26 cellular contexts compared by ENCODE assay signal in the genomic region with DNA sequence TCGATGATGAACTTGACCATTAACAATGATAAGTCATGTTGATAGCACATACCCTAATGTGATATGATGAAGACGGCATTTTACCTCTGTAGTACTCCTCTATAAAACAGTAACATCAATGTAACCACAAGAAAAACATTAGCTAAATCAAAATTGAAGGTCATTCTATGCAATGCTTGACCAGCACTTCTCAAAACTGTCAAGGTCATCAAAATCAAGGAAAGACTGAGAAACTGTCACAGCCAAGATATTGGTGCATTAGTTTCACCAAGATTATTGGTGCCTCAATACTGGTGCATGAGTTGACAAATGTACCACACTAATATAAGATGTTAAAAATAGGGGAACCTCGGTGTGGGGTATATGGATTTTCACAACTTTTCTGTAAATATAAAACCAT.
DNase-seq lines count a peak whose midpoint lies in the region; ATAC-seq, FAIRE-seq and TF ChIP-seq lines count a peak whose summit lies in the region.
"Had no signal": no experiment of that assay in that cellular context is flagged by ENCODE, and none has a peak within 500 bp of the region (broad histone marks: within the 10 kb centered on the region; RNA-seq: fewer than 3 reads in every experiment).

No MANE protein-coding gene starts in this region.

- dilution Hi-C loops in IMR-90 (cut with HindIII; ENCODE audit: low sequenced_read_pairs, unreplicated experiment): no loop called here

- H3K4me3 ChIP-seq in A549 (no peak overlapping the region), IMR-90 (ENCODE audit: insufficient read depth, low read depth, low read length) (no peak overlapping the region)
- H3K4me3 ChIP-seq: BLaER1 treated with 17β-estradiol and CSF1 and Interleukin-3, amounts not matched to agents 10 nM and 100 nM; GM12878 had no signal

- H3K23ac ChIP-seq in IMR-90 (ENCODE audit: low read depth, low read length): no peak overlapping the region

- H3K27ac ChIP-seq in A549 (no peak overlapping the region), IMR-90 (ENCODE audit: insufficient read depth, low read length) (no peak overlapping the region)
- H3K27ac ChIP-seq: BLaER1 treated with 17β-estradiol and CSF1 and Interleukin-3, amounts not matched to agents 10 nM and 100 nM; C4-2B had no signal

- TF ChIP-seq EP300 in A549 (IDR thresholded peaks at IDR 0.05): no peak

- H3K27me3 ChIP-seq in IMR-90 (ENCODE audit: control insufficient read depth, insufficient read depth, low read length): no peaks in the 10 kb centered on the region
- H3K27me3 ChIP-seq: BLaER1 treated with 17β-estradiol and CSF1 and Interleukin-3, amounts not matched to agents 10 nM and 100 nM had no signal

- no peaks in the 10 kb centered on the region for H3K36me3 ChIP-seq in IMR-90 (ENCODE audit: control insufficient read depth, insufficient read depth, low read length)
- H3K36me3 ChIP-seq: BLaER1 treated with 17β-estradiol and CSF1 and Interleukin-3, amounts not matched to agents 10 nM and 100 nM had no signal

- no peak overlapping the region for H4K8ac ChIP-seq in IMR-90 (ENCODE audit: low read depth in 2 of 2, low read length in 2 of 2)

- TF ChIP-seq POLR2A in A549 (IDR thresholded peaks at IDR 0.05; ENCODE audit: low read length): no peak
- TF ChIP-seq POLR2A in IMR-90 (IDR thresholded peaks at IDR 0.05; ENCODE audit: low read depth, low read length): no peak

- no peak overlapping the region for H2BK120ac ChIP-seq in IMR-90 (ENCODE audit: low read depth, low read length)

- no peak overlapping the region for H2AK5ac ChIP-seq in IMR-90 (ENCODE audit: low read depth, low read length)

- H3K27me3 Mint-ChIP-seq in activated CD8-positive, alpha-beta memory T cell treated with anti-CD3 and anti-CD28 coated beads, Interleukin-2, amount 10 ng/mL, durations not matched to agents 7 days and 5 days: no peaks in the 10 kb centered on the region
- H3K27me3 Mint-ChIP-seq: B cell; CD4-positive, alpha-beta T cell had no signal

- H3K9ac ChIP-seq in IMR-90 (ENCODE audit: low read depth, low read length): no peak overlapping the region
- H3K9ac ChIP-seq: BLaER1 treated with 17β-estradiol and CSF1 and Interleukin-3, amounts not matched to agents 10 nM and 100 nM had no signal

- no peaks in the 10 kb centered on the region for H3K4me1 ChIP-seq in A549
- no peaks in the 10 kb centered on the region for H3K4me1 ChIP-seq in IMR-90 (ENCODE audit: control insufficient read depth, insufficient read depth, low read length)
- H3K4me1 ChIP-seq: BLaER1 treated with 17β-estradiol and CSF1 and Interleukin-3, amounts not matched to agents 10 nM and 100 nM; Caco-2 had no signal

- no peak overlapping the region for H3K18ac ChIP-seq in IMR-90 (ENCODE audit: low read depth, low read length)

- DNase-seq in A549 (ENCODE audit: low read depth in 1 of 2, low spot score in 1 of 2): no peak
- no peak for DNase-seq in D721Med (ENCODE audit: insufficient read length, low spot score)
- DNase-seq in IMR-90: no peak
- no peak for DNase-seq in T-helper 2 cell
- no peak for DNase-seq in activated CD8-positive, alpha-beta memory T cell treated with anti-CD3 and anti-CD28 coated beads, Interleukin-2, amount 10 ng/mL, durations not matched to agents 7 days and 5 days
- DNase-seq: 8988T; AML-193; Caco-2; Calu3; CD4-positive, alpha-beta T cell; CD8-positive, alpha-beta T cell; DMS 273 treated with DMSO at 0.1 percent for 48 hours; DMS153; DMS53; DMS79; DND-41; EL; GDM1 had no signal

- H2AFZ ChIP-seq in IMR-90 (replicated peaks; ENCODE audit: low read length, poor library complexity): no peak overlapping the region

- ATAC-seq in A549: no peak
- no peak for ATAC-seq in IMR-90 (ENCODE audit: low read depth)
- ATAC-seq in GM19397 (IDR thresholded peaks at IDR 0.05; ENCODE audit: unreplicated experiment): no peak
- ATAC-seq in activated CD8-positive, alpha-beta memory T cell treated with anti-CD3 and anti-CD28 coated beads, Interleukin-2, amount 10 ng/mL, durations not matched to agents 7 days and 5 days: no peak
- ATAC-seq: CD8-positive, alpha-beta T cell; GM12878 had no signal

- no peak overlapping the region for H3K4me3 Mint-ChIP-seq in activated CD8-positive, alpha-beta memory T cell treated with anti-CD3 and anti-CD28 coated beads, Interleukin-2, amount 10 ng/mL, durations not matched to agents 7 days and 5 days
- H3K4me3 Mint-ChIP-seq: B cell; CD4-positive, alpha-beta T cell; CD8-positive, alpha-beta T cell had no signal

- H4K20me1 ChIP-seq in IMR-90 (ENCODE audit: insufficient read depth, low read length): no peaks in the 10 kb centered on the region
- H4K20me1 ChIP-seq: BLaER1 treated with 17β-estradiol and CSF1 and Interleukin-3, amounts not matched to agents 10 nM and 100 nM had no signal

- POLR2A ChIA-PET in A549 (lab: Yijun Ruan, JAX) (no interaction called here), IMR-90 (lab: Charles Lee; ENCODE audit: unreplicated experiment) (no interaction called here)

- H3K36me3 Mint-ChIP-seq in activated CD8-positive, alpha-beta memory T cell treated with anti-CD3 and anti-CD28 coated beads, Interleukin-2, amount 10 ng/mL, durations not matched to agents 7 days and 5 days: no peaks in the 10 kb centered on the region
- H3K36me3 Mint-ChIP-seq: CD8-positive, alpha-beta T cell had no signal

- H3K9me1 ChIP-seq in IMR-90 (ENCODE audit: insufficient read depth, low read length): no peaks in the 10 kb centered on the region

- no peak overlapping the region for H2BK5ac ChIP-seq in IMR-90 (ENCODE audit: low read depth, low read length, poor library complexity, severe bottlenecking)

- CTCF ChIA-PET in A549 (lab: Yijun Ruan, JAX): no interaction called here
- CTCF ChIA-PET in IMR-90 (lab: Yijun Ruan, JAX): no interaction called here
- CTCF ChIA-PET in activated CD8-positive, alpha-beta memory T cell treated with anti-CD3 and anti-CD28 coated beads, Interleukin-2, amount 10 ng/mL, durations not matched to agents 7 days and 5 days (lab: Charles Lee): no interaction called here

- FAIRE-seq in A549 (lab: Jason Lieb, UNC) (no peak), D721Med (lab: Jason Lieb, UNC) (peak; percentile 58)
- FAIRE-seq: A204.1, GM12878, GM12892, GM18507 had no signal

- no peak overlapping the region for H4K91ac ChIP-seq in IMR-90 (ENCODE audit: insufficient read depth, low read depth, low read length)

- H3K79me1 ChIP-seq in IMR-90 (ENCODE audit: low read depth in 1 of 2, low read length in 2 of 2): no peaks in the 10 kb centered on the region

- no peak overlapping the region for H2AK9ac ChIP-seq in IMR-90 (replicated peaks; ENCODE audit: low read depth, low read length, poor library complexity)

- H3K4me2 ChIP-seq in A549 (no peak overlapping the region), IMR-90 (ENCODE audit: low read depth, low read length) (no peak overlapping the region)
- H3K4me2 ChIP-seq: BLaER1 treated with 17β-estradiol and CSF1 and Interleukin-3, amounts not matched to agents 10 nM and 100 nM had no signal

- in situ Hi-C loops in IMR-90 (cut with MboI; ENCODE audit: low sequenced_read_pairs): no loop called here

- peaks cover 3% of the 10 kb centered on the region for H3K9me3 Mint-ChIP-seq in activated CD8-positive, alpha-beta memory T cell treated with anti-CD3 and anti-CD28 coated beads, Interleukin-2, amount 10 ng/mL, durations not matched to agents 7 days and 5 days (ENCODE audit: low read depth)

- H3K9me3 ChIP-seq in A549 (no peaks in the 10 kb centered on the region; the same call in 2 of the 3 replicates), IMR-90 (ENCODE audit: control insufficient read depth, insufficient read depth, low read length) (peaks cover 3% of the 10 kb centered on the region; the same call in 1 of the 2 replicates)
- H3K9me3 ChIP-seq: BLaER1 treated with 17β-estradiol and CSF1 and Interleukin-3, amounts not matched to agents 10 nM and 100 nM; Caco-2 had no signal

- no peak overlapping the region for H3K4ac ChIP-seq in IMR-90 (ENCODE audit: low read depth, low read length)

- H3K56ac ChIP-seq in IMR-90 (ENCODE audit: extremely low read depth, insufficient read depth, low read length): no peak overlapping the region

- TF ChIP-seq CTCF in A549 (IDR thresholded peaks at IDR 0.05): no peak
- no peak for TF ChIP-seq CTCF in D721Med (IDR thresholded peaks at IDR 0.05; ENCODE audit: insufficient read depth, missing control alignments)
- TF ChIP-seq CTCF in IMR-90 (conservative IDR thresholded peaks at IDR 0.05; ENCODE audit: low read depth, low read length): no peak

- H2BK20ac ChIP-seq in IMR-90 (ENCODE audit: low read depth, low read length): no peak overlapping the region

- intact Hi-C loops in IMR-90 (cut with micrococcal nuclease): no loop called here

- H3K14ac ChIP-seq in IMR-90 (replicated peaks; ENCODE audit: low read depth, low read length): no peak overlapping the region

- H3K4me1 Mint-ChIP-seq in activated CD8-positive, alpha-beta memory T cell treated with anti-CD3 and anti-CD28 coated beads, Interleukin-2, amount 10 ng/mL, durations not matched to agents 7 days and 5 days: no peaks in the 10 kb centered on the region
- H3K4me1 Mint-ChIP-seq: B cell had no signal

- BruUV-seq in IMR-90 (replicated peaks; lab: Mats Ljungman, UMichigan): no TSS peak

- H2BK15ac ChIP-seq in IMR-90 (ENCODE audit: low read depth, low read length): no peak overlapping the region

- no peak for TF ChIP-seq RAD21 in A549 (conservative IDR thresholded peaks at IDR 0.05 in 1 of 2, IDR thresholded peaks at IDR 0.05 in 1 of 2)
- no peak for TF ChIP-seq RAD21 in IMR-90 (IDR thresholded peaks at IDR 0.05; ENCODE audit: low read length)

- no peak overlapping the region for H4K5ac ChIP-seq in IMR-90 (ENCODE audit: low read depth, low read length)

- WGBS in A549 (ENCODE audit: missing lambda C conversion rate): 0% methylated on average over 3 of the region's 3 CpGs
- WGBS in IMR-90 (ENCODE audit: extremely low coverage in 2 of 2, insufficient read length in 1 of 2), 2 experiments: no CpG with 5 or more reads among the region's 3 CpGs

- H3K27ac Mint-ChIP-seq in activated CD8-positive, alpha-beta memory T cell treated with anti-CD3 and anti-CD28 coated beads, Interleukin-2, amount 10 ng/mL, durations not matched to agents 7 days and 5 days: no peak overlapping the region
- H3K27ac Mint-ChIP-seq: B cell; CD4-positive, alpha-beta T cell; CD8-positive, alpha-beta T cell had no signal

TF ChIP-seq in A549, 52 proteins besides CTCF, POLR2A, EP300 and RAD21:
- TF ChIP-seq MAFK (IDR thresholded peaks at IDR 0.05; ENCODE audit: partially characterized antibody): peak; percentile 70
- no peak for TF ChIP-seq SREBF2 (IDR thresholded peaks at IDR 0.05)
- no peak for TF ChIP-seq RNF2 (IDR thresholded peaks at IDR 0.05; ENCODE audit: borderline replicate concordance, low read depth)
- no peak for TF ChIP-seq MYC (IDR thresholded peaks at IDR 0.05; ENCODE audit: borderline replicate concordance, low read length)
TF ChIP-seq in A549: peak in this region for 1.

TF ChIP-seq in IMR-90, 13 proteins besides CTCF, POLR2A, EP300 and RAD21:
- no peak for TF ChIP-seq SMC3 (IDR thresholded peaks at IDR 0.05; ENCODE audit: low read depth, low read length)
- TF ChIP-seq CHD1 (IDR thresholded peaks at IDR 0.05; ENCODE audit: low read depth, low read length): no peak
- peak; percentile 58 for TF ChIP-seq MAFK (IDR thresholded peaks at IDR 0.05; ENCODE audit: low read depth, low read length)
- no peak for TF ChIP-seq FOS (IDR thresholded peaks at IDR 0.05; ENCODE audit: low read depth, low read length)
